Comparison of ENCODE assay signal across 1 cellular context in the genomic region with DNA sequence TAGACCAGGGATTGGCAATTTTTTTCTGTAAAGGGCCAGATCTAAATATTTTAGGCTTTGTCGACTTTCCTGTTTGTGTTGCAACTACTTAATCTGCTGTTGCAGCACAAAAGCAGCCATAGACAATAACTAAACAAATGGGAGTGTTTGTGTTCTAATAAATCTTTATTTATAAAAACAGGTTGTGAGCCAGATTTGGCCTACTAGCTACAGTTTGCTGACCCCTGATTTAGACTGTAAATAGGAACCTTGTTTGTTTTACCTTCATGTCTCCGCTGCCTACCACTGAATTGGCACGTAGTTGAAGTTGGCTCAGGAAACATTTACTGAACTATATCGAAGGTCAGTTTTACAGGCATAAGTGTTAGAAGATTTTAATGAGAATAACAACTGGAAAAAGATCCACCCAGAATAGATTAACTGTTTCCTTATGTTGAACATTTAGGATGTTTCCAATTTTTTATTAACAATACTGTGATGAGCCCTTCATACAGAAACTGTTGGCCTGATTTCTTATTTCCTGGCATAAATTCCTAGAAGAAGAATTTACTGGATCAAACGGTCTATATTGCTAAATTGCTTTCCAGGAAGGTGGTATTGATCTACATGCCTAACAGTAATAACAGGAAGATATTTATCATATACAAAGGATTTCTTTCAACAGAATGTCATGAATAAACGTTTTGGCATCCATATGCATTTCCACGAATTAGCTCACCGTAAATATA.
TF ChIP-seq lines count a peak whose summit lies in the region.

No MANE protein-coding gene starts in this region.

TF ChIP-seq in HepG2, 621 proteins besides CTCF, POLR2A, EP300 and RAD21 (continued from another document and continues in another):
- TF ChIP-seq, protein P1, sequence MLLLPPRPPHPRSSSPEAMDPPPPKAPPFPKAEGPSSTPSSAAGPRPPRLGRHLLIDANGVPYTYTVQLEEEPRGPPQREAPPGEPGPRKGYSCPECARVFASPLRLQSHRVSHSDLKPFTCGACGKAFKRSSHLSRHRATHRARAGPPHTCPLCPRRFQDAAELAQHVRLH (CRISPR knock-in tag; IDR thresholded peaks at IDR 0.05; ENCODE audit: borderline replicate concordance, low read depth): no peak
- no peak for TF ChIP-seq PCBP1 (IDR thresholded peaks at IDR 0.05; ENCODE audit: borderline replicate concordance, low read depth, low read length)
- TF ChIP-seq HDAC2 (CRISPR knock-in tag; IDR thresholded peaks at IDR 0.05): peak; percentile 93
- peak; percentile 90 for TF ChIP-seq HHEX (CRISPR knock-in tag; IDR thresholded peaks at IDR 0.05)
- peak; percentile 77; the same call in 1 of the 2 replicates for TF ChIP-seq FOXJ3 (CRISPR knock-in tag; IDR thresholded peaks at IDR 0.05; ENCODE audit: borderline replicate concordance)
- no peak for TF ChIP-seq ZNF572 (CRISPR knock-in tag; IDR thresholded peaks at IDR 0.05)
- no peak for TF ChIP-seq ZSCAN31 (CRISPR knock-in tag; IDR thresholded peaks at IDR 0.05; ENCODE audit: low read depth)
- no peak for TF ChIP-seq TAF1 (CRISPR knock-in tag; IDR thresholded peaks at IDR 0.05)
- TF ChIP-seq ELF1 (CRISPR knock-in tag; IDR thresholded peaks at IDR 0.05): 0 out of 2 replicates have a peak, but pooled peaks have one; percentile 20
- TF ChIP-seq, protein P2, sequence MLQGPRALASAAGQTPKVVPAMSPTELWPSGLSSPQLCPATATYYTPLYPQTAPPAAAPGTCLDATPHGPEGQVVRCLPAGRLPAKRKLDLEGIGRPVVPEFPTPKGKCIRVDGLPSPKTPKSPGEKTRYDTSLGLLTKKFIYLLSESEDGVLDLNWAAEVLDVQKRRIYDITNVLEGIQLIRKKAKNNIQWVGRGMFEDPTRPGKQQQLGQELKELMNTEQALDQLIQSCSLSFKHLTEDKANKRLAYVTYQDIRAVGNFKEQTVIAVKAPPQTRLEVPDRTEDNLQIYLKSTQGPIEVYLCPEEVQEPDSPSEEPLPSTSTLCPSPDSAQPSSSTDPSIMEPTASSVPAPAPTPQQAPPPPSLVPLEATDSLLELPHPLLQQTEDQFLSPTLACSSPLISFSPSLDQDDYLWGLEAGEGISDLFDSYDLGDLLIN (CRISPR knock-in tag; IDR thresholded peaks at IDR 0.05; ENCODE audit: borderline replicate concordance): no peak
- TF ChIP-seq, protein P3, sequence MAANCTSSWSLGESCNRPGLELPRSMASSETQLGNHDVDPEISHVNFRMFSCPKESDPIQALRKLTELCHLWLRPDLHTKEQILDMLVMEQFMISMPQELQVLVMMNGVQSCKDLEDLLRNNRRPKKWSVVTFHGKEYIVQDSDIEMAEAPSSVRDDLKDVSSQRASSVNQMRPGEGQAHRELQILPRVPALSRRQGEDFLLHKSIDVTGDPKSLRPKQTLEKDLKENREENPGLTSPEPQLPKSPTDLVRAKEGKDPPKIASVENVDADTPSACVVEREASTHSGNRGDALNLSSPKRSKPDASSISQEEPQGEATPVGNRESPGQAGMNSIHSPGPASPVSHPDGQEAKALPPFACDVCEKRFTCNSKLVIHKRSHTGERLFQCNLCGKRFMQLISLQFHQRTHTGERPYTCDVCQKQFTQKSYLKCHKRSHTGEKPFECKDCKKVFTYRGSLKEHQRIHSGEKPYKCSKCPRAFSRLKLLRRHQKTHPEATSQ (CRISPR knock-in tag; IDR thresholded peaks at IDR 0.05; ENCODE audit: borderline replicate concordance): no peak
- no peak for TF ChIP-seq CBX1 (IDR thresholded peaks at IDR 0.05; ENCODE audit: low read depth)
- TF ChIP-seq, protein P4, sequence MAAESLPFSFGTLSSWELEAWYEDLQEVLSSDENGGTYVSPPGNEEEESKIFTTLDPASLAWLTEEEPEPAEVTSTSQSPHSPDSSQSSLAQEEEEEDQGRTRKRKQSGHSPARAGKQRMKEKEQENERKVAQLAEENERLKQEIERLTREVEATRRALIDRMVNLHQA (CRISPR knock-in tag; IDR thresholded peaks at IDR 0.05): no peak
- TF ChIP-seq ZNF775 (CRISPR knock-in tag; IDR thresholded peaks at IDR 0.05; ENCODE audit: borderline replicate concordance): no peak
- no peak for TF ChIP-seq GABPB1 (CRISPR knock-in tag; IDR thresholded peaks at IDR 0.05)
- TF ChIP-seq, protein P5, sequence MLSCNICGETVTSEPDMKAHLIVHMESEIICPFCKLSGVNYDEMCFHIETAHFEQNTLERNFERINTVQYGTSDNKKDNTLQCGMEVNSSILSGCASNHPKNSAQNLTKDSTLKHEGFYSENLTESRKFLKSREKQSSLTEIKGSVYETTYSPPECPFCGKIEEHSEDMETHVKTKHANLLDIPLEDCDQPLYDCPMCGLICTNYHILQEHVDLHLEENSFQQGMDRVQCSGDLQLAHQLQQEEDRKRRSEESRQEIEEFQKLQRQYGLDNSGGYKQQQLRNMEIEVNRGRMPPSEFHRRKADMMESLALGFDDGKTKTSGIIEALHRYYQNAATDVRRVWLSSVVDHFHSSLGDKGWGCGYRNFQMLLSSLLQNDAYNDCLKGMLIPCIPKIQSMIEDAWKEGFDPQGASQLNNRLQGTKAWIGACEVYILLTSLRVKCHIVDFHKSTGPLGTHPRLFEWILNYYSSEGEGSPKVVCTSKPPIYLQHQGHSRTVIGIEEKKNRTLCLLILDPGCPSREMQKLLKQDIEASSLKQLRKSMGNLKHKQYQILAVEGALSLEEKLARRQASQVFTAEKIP (CRISPR knock-in tag; IDR thresholded peaks at IDR 0.05; ENCODE audit: borderline replicate concordance): no peak
- no peak for TF ChIP-seq ZNF589 (CRISPR knock-in tag; conservative IDR thresholded peaks at IDR 0.05)
- no peak for TF ChIP-seq CBX2 (IDR thresholded peaks at IDR 0.05; ENCODE audit: low read depth, low read length)
- TF ChIP-seq CBX2 (CRISPR knock-in tag; IDR thresholded peaks at IDR 0.05; ENCODE audit: low read depth): no peak
- TF ChIP-seq ZNF333 (CRISPR knock-in tag; IDR thresholded peaks at IDR 0.05; ENCODE audit: borderline replicate concordance): no peak
- peak; percentile 63 for TF ChIP-seq PHF21A (CRISPR knock-in tag; IDR thresholded peaks at IDR 0.05)
- TF ChIP-seq, protein P6, sequence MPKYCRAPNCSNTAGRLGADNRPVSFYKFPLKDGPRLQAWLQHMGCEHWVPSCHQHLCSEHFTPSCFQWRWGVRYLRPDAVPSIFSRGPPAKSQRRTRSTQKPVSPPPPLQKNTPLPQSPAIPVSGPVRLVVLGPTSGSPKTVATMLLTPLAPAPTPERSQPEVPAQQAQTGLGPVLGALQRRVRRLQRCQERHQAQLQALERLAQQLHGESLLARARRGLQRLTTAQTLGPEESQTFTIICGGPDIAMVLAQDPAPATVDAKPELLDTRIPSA (CRISPR knock-in tag; IDR thresholded peaks at IDR 0.05; ENCODE audit: borderline replicate concordance): no peak
- no peak; the same call in 1 of the 2 replicates for TF ChIP-seq RXRA (CRISPR knock-in tag; IDR thresholded peaks at IDR 0.05)
- no peak for TF ChIP-seq ZNF777 (CRISPR knock-in tag; IDR thresholded peaks at IDR 0.05)
- TF ChIP-seq PHF8 (CRISPR knock-in tag; IDR thresholded peaks at IDR 0.05): no peak
- no peak for TF ChIP-seq CHD4 (IDR thresholded peaks at IDR 0.05; ENCODE audit: borderline replicate concordance, low read length)
- TF ChIP-seq ZNF430 (CRISPR knock-in tag; IDR thresholded peaks at IDR 0.05): no peak
- TF ChIP-seq SMAD3 (CRISPR knock-in tag; IDR thresholded peaks at IDR 0.05): no peak
- TF ChIP-seq, protein P7, sequence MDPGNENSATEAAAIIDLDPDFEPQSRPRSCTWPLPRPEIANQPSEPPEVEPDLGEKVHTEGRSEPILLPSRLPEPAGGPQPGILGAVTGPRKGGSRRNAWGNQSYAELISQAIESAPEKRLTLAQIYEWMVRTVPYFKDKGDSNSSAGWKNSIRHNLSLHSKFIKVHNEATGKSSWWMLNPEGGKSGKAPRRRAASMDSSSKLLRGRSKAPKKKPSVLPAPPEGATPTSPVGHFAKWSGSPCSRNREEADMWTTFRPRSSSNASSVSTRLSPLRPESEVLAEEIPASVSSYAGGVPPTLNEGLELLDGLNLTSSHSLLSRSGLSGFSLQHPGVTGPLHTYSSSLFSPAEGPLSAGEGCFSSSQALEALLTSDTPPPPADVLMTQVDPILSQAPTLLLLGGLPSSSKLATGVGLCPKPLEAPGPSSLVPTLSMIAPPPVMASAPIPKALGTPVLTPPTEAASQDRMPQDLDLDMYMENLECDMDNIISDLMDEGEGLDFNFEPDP (CRISPR knock-in tag; conservative IDR thresholded peaks at IDR 0.05): no peak
- TF ChIP-seq TBX2 (CRISPR knock-in tag; IDR thresholded peaks at IDR 0.05; ENCODE audit: borderline replicate concordance): peak; percentile 83
- no peak for TF ChIP-seq ZNF484 (CRISPR knock-in tag; IDR thresholded peaks at IDR 0.05; ENCODE audit: borderline replicate concordance, low read depth)
- TF ChIP-seq, protein P8, sequence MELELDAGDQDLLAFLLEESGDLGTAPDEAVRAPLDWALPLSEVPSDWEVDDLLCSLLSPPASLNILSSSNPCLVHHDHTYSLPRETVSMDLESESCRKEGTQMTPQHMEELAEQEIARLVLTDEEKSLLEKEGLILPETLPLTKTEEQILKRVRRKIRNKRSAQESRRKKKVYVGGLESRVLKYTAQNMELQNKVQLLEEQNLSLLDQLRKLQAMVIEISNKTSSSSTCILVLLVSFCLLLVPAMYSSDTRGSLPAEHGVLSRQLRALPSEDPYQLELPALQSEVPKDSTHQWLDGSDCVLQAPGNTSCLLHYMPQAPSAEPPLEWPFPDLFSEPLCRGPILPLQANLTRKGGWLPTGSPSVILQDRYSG (CRISPR knock-in tag; IDR thresholded peaks at IDR 0.05): no peak
- TF ChIP-seq HOXA9 (CRISPR knock-in tag; IDR thresholded peaks at IDR 0.05; ENCODE audit: borderline replicate concordance): no peak
- TF ChIP-seq RFXANK (CRISPR knock-in tag; IDR thresholded peaks at IDR 0.05): no peak
- no peak for TF ChIP-seq ZFP90 (CRISPR knock-in tag; IDR thresholded peaks at IDR 0.05; ENCODE audit: borderline replicate concordance)
- no peak for TF ChIP-seq JARID2 (CRISPR knock-in tag; IDR thresholded peaks at IDR 0.05; ENCODE audit: insufficient replicate concordance)
- TF ChIP-seq TBX3 (IDR thresholded peaks at IDR 0.05; ENCODE audit: borderline replicate concordance): peak; percentile 82; the same call in 1 of the 2 replicates
- TF ChIP-seq NFE2L2 (IDR thresholded peaks at IDR 0.05; ENCODE audit: low read length): no peak
- TF ChIP-seq RELA (CRISPR knock-in tag; IDR thresholded peaks at IDR 0.05): no peak
- TF ChIP-seq, protein P9, sequence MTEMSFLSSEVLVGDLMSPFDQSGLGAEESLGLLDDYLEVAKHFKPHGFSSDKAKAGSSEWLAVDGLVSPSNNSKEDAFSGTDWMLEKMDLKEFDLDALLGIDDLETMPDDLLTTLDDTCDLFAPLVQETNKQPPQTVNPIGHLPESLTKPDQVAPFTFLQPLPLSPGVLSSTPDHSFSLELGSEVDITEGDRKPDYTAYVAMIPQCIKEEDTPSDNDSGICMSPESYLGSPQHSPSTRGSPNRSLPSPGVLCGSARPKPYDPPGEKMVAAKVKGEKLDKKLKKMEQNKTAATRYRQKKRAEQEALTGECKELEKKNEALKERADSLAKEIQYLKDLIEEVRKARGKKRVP (CRISPR knock-in tag; IDR thresholded peaks at IDR 0.05): no peak
- TF ChIP-seq FOXM1 (CRISPR knock-in tag; IDR thresholded peaks at IDR 0.05): no peak
- TF ChIP-seq, protein P10, sequence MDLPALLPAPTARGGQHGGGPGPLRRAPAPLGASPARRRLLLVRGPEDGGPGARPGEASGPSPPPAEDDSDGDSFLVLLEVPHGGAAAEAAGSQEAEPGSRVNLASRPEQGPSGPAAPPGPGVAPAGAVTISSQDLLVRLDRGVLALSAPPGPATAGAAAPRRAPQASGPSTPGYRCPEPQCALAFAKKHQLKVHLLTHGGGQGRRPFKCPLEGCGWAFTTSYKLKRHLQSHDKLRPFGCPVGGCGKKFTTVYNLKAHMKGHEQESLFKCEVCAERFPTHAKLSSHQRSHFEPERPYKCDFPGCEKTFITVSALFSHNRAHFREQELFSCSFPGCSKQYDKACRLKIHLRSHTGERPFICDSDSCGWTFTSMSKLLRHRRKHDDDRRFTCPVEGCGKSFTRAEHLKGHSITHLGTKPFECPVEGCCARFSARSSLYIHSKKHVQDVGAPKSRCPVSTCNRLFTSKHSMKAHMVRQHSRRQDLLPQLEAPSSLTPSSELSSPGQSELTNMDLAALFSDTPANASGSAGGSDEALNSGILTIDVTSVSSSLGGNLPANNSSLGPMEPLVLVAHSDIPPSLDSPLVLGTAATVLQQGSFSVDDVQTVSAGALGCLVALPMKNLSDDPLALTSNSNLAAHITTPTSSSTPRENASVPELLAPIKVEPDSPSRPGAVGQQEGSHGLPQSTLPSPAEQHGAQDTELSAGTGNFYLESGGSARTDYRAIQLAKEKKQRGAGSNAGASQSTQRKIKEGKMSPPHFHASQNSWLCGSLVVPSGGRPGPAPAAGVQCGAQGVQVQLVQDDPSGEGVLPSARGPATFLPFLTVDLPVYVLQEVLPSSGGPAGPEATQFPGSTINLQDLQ (CRISPR knock-in tag; IDR thresholded peaks at IDR 0.05): no peak
- no peak for TF ChIP-seq ZNF382 (CRISPR knock-in tag; IDR thresholded peaks at IDR 0.05; ENCODE audit: borderline replicate concordance)
- TF ChIP-seq ZNF7 (CRISPR knock-in tag; IDR thresholded peaks at IDR 0.05): no peak
- peak; percentile 68; the same call in 1 of the 2 replicates for TF ChIP-seq NCOR1 (IDR thresholded peaks at IDR 0.05; ENCODE audit: borderline replicate concordance, low read length)
- no peak for TF ChIP-seq CENPX (CRISPR knock-in tag; IDR thresholded peaks at IDR 0.05)
- 0 out of 2 replicates have a peak, but pooled peaks have one; percentile 63 for TF ChIP-seq SATB2 (CRISPR knock-in tag; IDR thresholded peaks at IDR 0.05)
- TF ChIP-seq AGO2 (optimal IDR thresholded peaks at IDR 0.05; ENCODE audit: low read depth, low read length): no peak
- no peak for TF ChIP-seq SNRNP70 (IDR thresholded peaks at IDR 0.05; ENCODE audit: low read depth, low read length)
- no peak for TF ChIP-seq POLR2G (IDR thresholded peaks at IDR 0.05; ENCODE audit: low read depth, low read length)
- TF ChIP-seq, protein P11, sequence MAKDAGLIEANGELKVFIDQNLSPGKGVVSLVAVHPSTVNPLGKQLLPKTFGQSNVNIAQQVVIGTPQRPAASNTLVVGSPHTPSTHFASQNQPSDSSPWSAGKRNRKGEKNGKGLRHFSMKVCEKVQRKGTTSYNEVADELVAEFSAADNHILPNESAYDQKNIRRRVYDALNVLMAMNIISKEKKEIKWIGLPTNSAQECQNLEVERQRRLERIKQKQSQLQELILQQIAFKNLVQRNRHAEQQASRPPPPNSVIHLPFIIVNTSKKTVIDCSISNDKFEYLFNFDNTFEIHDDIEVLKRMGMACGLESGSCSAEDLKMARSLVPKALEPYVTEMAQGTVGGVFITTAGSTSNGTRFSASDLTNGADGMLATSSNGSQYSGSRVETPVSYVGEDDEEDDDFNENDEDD (CRISPR knock-in tag; IDR thresholded peaks at IDR 0.05; ENCODE audit: borderline replicate concordance): no peak
- TF ChIP-seq ZNF121 (CRISPR knock-in tag; IDR thresholded peaks at IDR 0.05): no peak
- TF ChIP-seq ZNF776 (CRISPR knock-in tag; IDR thresholded peaks at IDR 0.05): no peak
- TF ChIP-seq ZNF468 (CRISPR knock-in tag; IDR thresholded peaks at IDR 0.05): no peak
- TF ChIP-seq NFE2L1 (CRISPR knock-in tag; IDR thresholded peaks at IDR 0.05; ENCODE audit: borderline replicate concordance): no peak
- TF ChIP-seq ZNF550 (CRISPR knock-in tag; IDR thresholded peaks at IDR 0.05; ENCODE audit: borderline replicate concordance): no peak
- peak; percentile 77 for TF ChIP-seq RXRB (CRISPR knock-in tag; IDR thresholded peaks at IDR 0.05; ENCODE audit: borderline replicate concordance)
